8 cellular contexts compared by ENCODE assay signal in genomic region chr2:239991689-239992314, GRCh38. TPM values are rescaled to one million over a fixed set of nuclear protein-coding genes. Genes with fewer than 3 reads are reported as not detected.
DNase-seq lines count a peak whose midpoint lies in the region; ATAC-seq, FAIRE-seq and TF ChIP-seq lines count a peak whose summit lies in the region.

No MANE protein-coding gene starts in this region.

- no peak overlapping the region for H4K5ac ChIP-seq in H1 (ENCODE audit: insufficient read length, low read depth, low read length)

- TF ChIP-seq POLR2A in H1 (IDR thresholded peaks at IDR 0.05; ENCODE audit: control extremely low read depth in 1 of 2, low read depth in 2 of 2, low read length in 2 of 2): no peak

- CTCF ChIA-PET in H1 (lab: Charles Lee; ENCODE audit: partially characterized antibody): interaction anchor here (0.7 to 7.8 kb wide), 20 partner anchors 8 to 885 kb away, joined by 3 to 50 read pairs (median 6); no protein-coding TSS in a partner anchor

- no peak overlapping the region for H3K14ac ChIP-seq in H1 (ENCODE audit: insufficient read length)

- 30% methylated on average over 3 of the region's 3 CpGs; no CpG with 5 or more reads in 1 of the 2 experiments for WGBS in H1 (ENCODE audit: extremely low coverage in 1 of 2, insufficient coverage in 1 of 2, insufficient read length in 1 of 2, insufficient replicate concordance in 2 of 2, low coverage in 1 of 2, low lambda C conversion rate in 2 of 2, missing lambda C conversion rate in 1 of 2), 2 experiments

- no peak overlapping the region for H3K56ac ChIP-seq in H1 (replicated peaks; ENCODE audit: insufficient read length, low read depth, low read length)

- H4K20me1 ChIP-seq in DOHH2 (ENCODE audit: control insufficient read depth, insufficient read depth, low read depth, low read length) (no peaks in the 10 kb centered on the region), H1 (replicated peaks in 1 of 2; ENCODE audit: control insufficient read depth in 1 of 2, insufficient read depth in 2 of 2, low read length in 2 of 2) (peaks cover 2 to 10% of the 10 kb centered on the region in 2 experiments)

- no peaks in the 10 kb centered on the region for H3K27me3 Mint-ChIP-seq in memory B cell

- TF ChIP-seq RAD21 in H1 (IDR thresholded peaks at IDR 0.05 in 1 of 2, conservative IDR thresholded peaks at IDR 0.05 in 1 of 2; ENCODE audit: low read depth in 2 of 2, low read length in 2 of 2): peak; percentile 70 to 73

- H3K9me3 ChIP-seq in DOHH2 (ENCODE audit: control insufficient read depth, insufficient read depth, low read length) (no peaks in the 10 kb centered on the region), H1 (ENCODE audit: insufficient read depth in 2 of 2, low read depth in 1 of 2, low read length in 1 of 2) (no peaks in the 10 kb centered on the region)

- H2BK12ac ChIP-seq in H1 (ENCODE audit: low read depth, low read length): no peak overlapping the region

- H4K8ac ChIP-seq in H1 (ENCODE audit: extremely low read depth, insufficient read depth, low read length): no peak overlapping the region

- H3K18ac ChIP-seq in H1 (ENCODE audit: extremely low read depth, low read length): no peak overlapping the region

- H3K4me1 ChIP-seq in DOHH2 (ENCODE audit: control insufficient read depth, low read length) (no peaks in the 10 kb centered on the region), H1 (replicated peaks in 1 of 4; ENCODE audit: control insufficient read depth in 3 of 4, insufficient read depth in 4 of 4, low read length in 3 of 4) (no peaks in the 10 kb centered on the region)

- DNase-seq in HuH-7.5 (ENCODE audit: low spot score) (peak; percentile 22), RCC 7860 (ENCODE audit: low spot score) (peak; percentile 40), H1 (ENCODE audit: low read depth in 1 of 2, low spot score in 2 of 2) (no peak), memory B cell (ENCODE audit: low spot score in 2 of 2) (peak in 1 of 2 donors; percentile 44)

- H3K4me1 Mint-ChIP-seq in memory B cell: peaks cover 2% of the 10 kb centered on the region

- H3K4me2 ChIP-seq in DOHH2 (ENCODE audit: low read length) (no peak overlapping the region), H1 (ENCODE audit: insufficient read depth in 1 of 2, low read depth in 2 of 2, low read length in 2 of 2) (no peak overlapping the region)

- no peak overlapping the region for H3K9ac ChIP-seq in H1 (replicated peaks in 1 of 4; ENCODE audit: extremely low read depth in 1 of 4, low read depth in 3 of 4, low read length in 3 of 4)

- H3K36me3 Mint-ChIP-seq in memory B cell: peaks cover 43% of the 10 kb centered on the region

- H3K4me3 Mint-ChIP-seq in memory B cell: no peak overlapping the region

- H2AFZ ChIP-seq in H1 (ENCODE audit: low read length): no peak overlapping the region

- H3K79me2 ChIP-seq in DOHH2 (ENCODE audit: control insufficient read depth, low read length): no peaks in the 10 kb centered on the region
- no peaks in the 10 kb centered on the region for H3K79me2 ChIP-seq in H1 (ENCODE audit: control insufficient read depth in 1 of 2, insufficient read depth in 2 of 2, low read length in 2 of 2)

- no peak overlapping the region for H3K23ac ChIP-seq in H1 (ENCODE audit: insufficient read length)

- no peak overlapping the region for H2AK5ac ChIP-seq in H1 (ENCODE audit: low read depth, low read length)

- H3K36me3 ChIP-seq in DOHH2 (ENCODE audit: control insufficient read depth, low read length) (peaks cover 50% of the 10 kb centered on the region), H1 (ENCODE audit: control insufficient read depth in 2 of 4, insufficient read depth in 4 of 4, low read length in 3 of 4) (peaks cover 3 to 30% (median 16%) of the 10 kb centered on the region in 4 experiments; a peak in 7 of 8 replicates)

- TF ChIP-seq CTCF in DOHH2 (IDR thresholded peaks at IDR 0.05; ENCODE audit: low read depth, low read length, poor library complexity, severe bottlenecking) (peak; percentile 78), H1 (IDR thresholded peaks at IDR 0.05; ENCODE audit: control extremely low read depth in 1 of 3, insufficient read depth in 1 of 3, low read depth in 1 of 3, low read length in 3 of 3) (peak in 2 of 3 experiments; percentile 49 to 70; a peak in 3 of 4 replicates)

- H3F3A ChIP-seq in DOHH2 (ENCODE audit: control insufficient read depth, insufficient read depth): peaks cover 6% of the 10 kb centered on the region; the same call in 1 of the 2 replicates

- POLR2A ChIA-PET in H1 (lab: Charles Lee; ENCODE audit: partially characterized antibody): interaction anchor here (1.0 kb wide), 1 partner anchor 16 kb away, joined by 3 read pairs; no protein-coding TSS in a partner anchor

- no peak overlapping the region for H3K27ac Mint-ChIP-seq in memory B cell

- no peak overlapping the region for H2BK120ac ChIP-seq in H1 (replicated peaks; ENCODE audit: low read depth, low read length)

- H2BK20ac ChIP-seq in H1 (ENCODE audit: low read length): no peak overlapping the region

- H3K27ac ChIP-seq in DOHH2 (ENCODE audit: low read depth, low read length) (no peak overlapping the region), H1 (ENCODE audit: low read depth, low read length) (no peak overlapping the region)

- FAIRE-seq in RCC 7860 (lab: Jason Lieb, UNC) (peak; percentile 78), H1 (lab: Jason Lieb, UNC) (peak; percentile 42)

- H3K4ac ChIP-seq in H1 (replicated peaks; ENCODE audit: insufficient read length, low read depth, low read length): no peak overlapping the region

- H3K4me3 ChIP-seq in DOHH2 (ENCODE audit: low read length) (no peak overlapping the region), H1 (ENCODE audit: extremely low read depth in 1 of 4, insufficient read depth in 2 of 4, low read depth in 3 of 4, low read length in 4 of 4) (no peak overlapping the region)

- no peak overlapping the region for H2BK15ac ChIP-seq in H1 (ENCODE audit: low read length)

- H3K9me3 Mint-ChIP-seq in memory B cell: no peaks in the 10 kb centered on the region

- no peaks in the 10 kb centered on the region for H3K27me3 ChIP-seq in DOHH2 (ENCODE audit: control insufficient read depth, low read length)
- H3K27me3 ChIP-seq in H1 (replicated peaks in 1 of 4; ENCODE audit: control insufficient read depth in 3 of 4, extremely low read depth in 1 of 4, insufficient read depth in 3 of 4, low read length in 3 of 4): no peaks in the 10 kb centered on the region

- no peak overlapping the region for H4K91ac ChIP-seq in H1 (replicated peaks; ENCODE audit: insufficient read length, low read length)

- no peaks in the 10 kb centered on the region for H3K23me2 ChIP-seq in H1 (ENCODE audit: low read depth, low read length)

- no peak for TF ChIP-seq EP300 in H1 (IDR thresholded peaks at IDR 0.05; ENCODE audit: borderline replicate concordance in 1 of 2, low read depth in 2 of 2, low read length in 2 of 2)

- H3K79me1 ChIP-seq in H1 (ENCODE audit: low read depth, low read length): peaks cover 2% of the 10 kb centered on the region; the same call in 1 of the 2 replicates

- no peak overlapping the region for H2BK5ac ChIP-seq in H1 (ENCODE audit: low read depth, low read length)

- ATAC-seq in memory B cell (ENCODE audit: low read depth) (peak; percentile 57), GM18861 (IDR thresholded peaks at IDR 0.05; ENCODE audit: unreplicated experiment) (no peak), HG03571 (IDR thresholded peaks at IDR 0.05; ENCODE audit: unreplicated experiment) (no peak), GM18858 (IDR thresholded peaks at IDR 0.05; ENCODE audit: unreplicated experiment) (no peak)

- no peaks in the 10 kb centered on the region for H3K9me2 ChIP-seq in DOHH2 (replicated peaks; ENCODE audit: control insufficient read depth, low read length)

TF ChIP-seq in H1, 55 proteins besides CTCF, POLR2A, EP300 and RAD21 (continues in another document):
- TF ChIP-seq BRCA1 (IDR thresholded peaks at IDR 0.05; ENCODE audit: low read depth, low read length) (no peak), KDM4A (IDR thresholded peaks at IDR 0.05; ENCODE audit: low read depth, low read length, severe bottlenecking) (no peak), NANOG (IDR thresholded peaks at IDR 0.05; ENCODE audit: insufficient read depth, low read depth, low read length, poor library complexity, severe bottlenecking) (no peak), SP1 (IDR thresholded peaks at IDR 0.05; ENCODE audit: low read depth, low read length) (no peak), TBP (IDR thresholded peaks at IDR 0.05; ENCODE audit: low read depth, low read length) (no peak), CHD1 (IDR thresholded peaks at IDR 0.05; ENCODE audit: low read depth, low read length) (no peak), BACH1 (IDR thresholded peaks at IDR 0.05; ENCODE audit: low read length) (no peak), RNF2 (IDR thresholded peaks at IDR 0.05; ENCODE audit: borderline replicate concordance, low read depth, low read length, missing control alignments, poor library complexity, severe bottlenecking) (no peak), SAP30 (IDR thresholded peaks at IDR 0.05; ENCODE audit: insufficient read depth, insufficient replicate concordance, low read length) (no peak), FOSL1 (IDR thresholded peaks at IDR 0.05; ENCODE audit: insufficient read depth, low read depth, low read length) (no peak), ASH2L (IDR thresholded peaks at IDR 0.05; ENCODE audit: low read length) (no peak), POLR2AphosphoS5 (IDR thresholded peaks at IDR 0.05; ENCODE audit: low read depth, low read length) (no peak), EZH2 (IDR thresholded peaks at IDR 0.05; ENCODE audit: low read depth, low read length, severe bottlenecking) (no peak), POU5F1 (IDR thresholded peaks at IDR 0.05; ENCODE audit: low read depth, low read length) (no peak)

RNA-seq across cellular contexts. Expression of gene NDUFA10, which starts 33.3 kb away (rescaled TPM):
- total RNA-seq in H1 (2021; fragmentation: NEBNext Ultra II Directional; extraction: Animal tissue kit (Norgen Biotek cat#: 25700)): 90.6 and 90.9 TPM in 2 replicates
- polyA plus RNA-seq in H1 (2011; rRNA removed): 84.1 and 90.8 TPM in 2 replicates
- polyA plus RNA-seq in H1 (2011; cell fraction: cytosol; rRNA removed): 104 TPM
- polyA plus RNA-seq in H1 (2011; cell fraction: nucleus; rRNA removed): 69.7 TPM
- 85.8 to 93.7 TPM (median 89.4 TPM) in 4 replicates for polyA plus RNA-seq in H1 (2012, experiment 1 of 2)
- 29.2 TPM for polyA plus RNA-seq in H1 (2012, experiment 2 of 2)
- polyA plus RNA-seq in H1 (2013, experiment 1 of 2): 68.1 TPM
- polyA plus RNA-seq in H1 (2013, experiment 2 of 2): 72.2 TPM
- polyA minus RNA-seq in H1 (2011; rRNA and poly(A)+ RNA removed): 87.6 and 101 TPM in 2 replicates
- 24.0 TPM for polyA minus RNA-seq in H1 (2011; cell fraction: cytosol; rRNA and poly(A)+ RNA removed)
- polyA minus RNA-seq in H1 (2011; cell fraction: nucleus; rRNA and poly(A)+ RNA removed): 48.1 TPM

RNA-seq across cellular contexts. Expression of gene OR6B2, which starts 38.4 kb away (rescaled TPM):
- total RNA-seq in H1 (2021; fragmentation: NEBNext Ultra II Directional; extraction: Animal tissue kit (Norgen Biotek cat#: 25700)): not detected in 2 replicates
- not detected in 2 replicates for polyA plus RNA-seq in H1 (2011; rRNA removed)
- not detected for polyA plus RNA-seq in H1 (2011; cell fraction: cytosol; rRNA removed)
- polyA plus RNA-seq in H1 (2011; cell fraction: nucleus; rRNA removed): not detected
- not detected in 4 replicates for polyA plus RNA-seq in H1 (2012, experiment 1 of 2)
- not detected for polyA plus RNA-seq in H1 (2012, experiment 2 of 2)
- not detected for polyA plus RNA-seq in H1 (2013, experiment 1 of 2)
- not detected for polyA plus RNA-seq in H1 (2013, experiment 2 of 2)
- polyA minus RNA-seq in H1 (2011; rRNA and poly(A)+ RNA removed): not detected in 2 replicates
- not detected for polyA minus RNA-seq in H1 (2011; cell fraction: cytosol; rRNA and poly(A)+ RNA removed)
- not detected for polyA minus RNA-seq in H1 (2011; cell fraction: nucleus; rRNA and poly(A)+ RNA removed)

Comparison
In these comparisons a context has a peak if more than half of its experiments do, and no peak if none do; other contexts are left out.
1. DNase-seq: peak in HuH-7.5 (single experiment) and RCC 7860 (single experiment); none in H1 (0 of 2).